In the genomic region with DNA sequence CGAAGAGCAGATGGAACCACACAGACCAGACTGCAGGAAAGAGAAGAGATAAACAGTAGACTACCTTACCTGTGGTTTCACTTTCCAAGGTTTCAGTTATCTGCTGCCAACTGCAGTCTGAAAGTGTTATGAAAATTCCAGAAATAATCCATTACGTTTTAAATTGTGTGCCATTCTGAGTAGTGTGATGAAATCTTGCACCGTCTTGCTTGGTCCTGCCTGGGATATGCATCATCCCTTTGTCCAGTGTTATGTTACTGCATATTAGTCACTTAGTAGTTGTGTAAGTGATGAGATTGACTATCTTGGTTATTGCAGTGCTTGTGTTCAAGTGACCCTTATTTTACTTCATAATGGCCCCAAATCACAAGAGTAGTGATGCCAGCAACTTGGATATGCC, we compare ENCODE assay signal across 18 cellular contexts. TPM values are rescaled to one million over a fixed set of nuclear protein-coding genes. Genes with fewer than 3 reads are reported as not detected.
DNase-seq lines count a peak whose midpoint lies in the region; ATAC-seq and TF ChIP-seq lines count a peak whose summit lies in the region.
"Had no signal": no experiment of that assay in that cellular context is flagged by ENCODE, and none has a peak within 500 bp of the region (broad histone marks: within the 10 kb centered on the region; RNA-seq: fewer than 3 reads in every experiment).

No MANE protein-coding gene starts in this region.

- H3K27ac ChIP-seq in brain microvascular endothelial cell (no peak overlapping the region), spleen (no peak overlapping the region)
- H3K27ac ChIP-seq: colonic mucosa had no signal

- no peaks in the 10 kb centered on the region for H3K4me1 ChIP-seq in spleen
- H3K4me1 ChIP-seq: colonic mucosa had no signal

- in situ Hi-C loops in brain microvascular endothelial cell (cut with HindIII; ENCODE audit: low pct_ligation_motif_present, low sequenced_read_pairs) = no loop called here

- H3K36me3 ChIP-seq in brain microvascular endothelial cell (replicated peaks) = no peaks in the 10 kb centered on the region
- no peaks in the 10 kb centered on the region for H3K36me3 ChIP-seq in spleen
- H3K36me3 ChIP-seq: colonic mucosa had no signal

- intact Hi-C loops in spleen (cut with DNase I; ENCODE audit: low total_unique reads) = no loop called here

- DNase-seq in AG09309 (ENCODE audit: low read depth) = peak; percentile 67
- DNase-seq in HPDE6-E6E7 (ENCODE audit: extremely low spot score) = peak; percentile 57
- peak; percentile 31 for DNase-seq in brain microvascular endothelial cell
- peak; percentile 28 for DNase-seq in fibroblast of the conjunctiva (ENCODE audit: low read depth)
- no peak for DNase-seq in hypothalamus (lab: John Stamatoyannopoulos, UW)
- DNase-seq in NCI-H1417 treated with DMSO at 0.1 percent for 48 hours (lab: John Stamatoyannopoulos, UW) = no peak
- no peak for DNase-seq in spleen
- DNase-seq: activated CD4-positive, alpha-beta T cell treated with anti-CD3 and anti-CD28 coated beads, Interleukin-2, amount 10 ng/mL, durations not matched to agents 7 days and 5 days; activated naive CD8-positive, alpha-beta T cell treated with anti-CD3 and anti-CD28 coated beads, Interleukin-2, amount 50 U/mL, for 24 hours; activated T-cell treated with anti-CD3 and anti-CD28 coated beads, Interleukin-2, amount 50 U/mL, for 4 hours; colonic mucosa; left ventricle myocardium superior; naive B cell; NCI-H146; NCI-H446; SK-N-SH; stimulated activated CD4-positive, alpha-beta T cell treated with anti-CD3 and anti-CD28 coated beads, Interleukin-12 subunit alpha, Interleukin-12 subunit beta, amount 100 ng/mL, for 4 hours had no signal

- no peaks in the 10 kb centered on the region for H3K27me3 ChIP-seq in brain microvascular endothelial cell (replicated peaks)
- H3K27me3 ChIP-seq in spleen (replicated peaks in 1 of 7) = no peaks in the 10 kb centered on the region
- H3K27me3 ChIP-seq: colonic mucosa had no signal

- no peak for TF ChIP-seq POLR2A in spleen (IDR thresholded peaks at IDR 0.05)

- H3K9me3 ChIP-seq in spleen = no peaks in the 10 kb centered on the region
- H3K9me3 ChIP-seq: colonic mucosa, SK-N-SH had no signal

- no peak for ATAC-seq in GM21423 (IDR thresholded peaks at IDR 0.05; ENCODE audit: unreplicated experiment)
- ATAC-seq: activated naive CD8-positive, alpha-beta T cell treated with anti-CD3 and anti-CD28 coated beads, Interleukin-2, amount 50 U/mL, for 24 hours; activated T-cell treated with anti-CD3 and anti-CD28 coated beads, Interleukin-2, amount 50 U/mL, for 4 hours; left ventricle myocardium superior had no signal

- 76 to 85% (median 83%) methylated on average over 3 of the region's 3 CpGs for WGBS in spleen, 5 donors

- no peak overlapping the region for H3K4me3 ChIP-seq in AG09309 (ENCODE audit: control insufficient read depth, low read depth, low read length)
- H3K4me3 ChIP-seq in brain microvascular endothelial cell (ENCODE audit: low read depth, low read length) = no peak overlapping the region
- H3K4me3 ChIP-seq in spleen = no peak overlapping the region
- H3K4me3 ChIP-seq: colonic mucosa had no signal

- no peak for TF ChIP-seq CTCF in AG09309 (IDR thresholded peaks at IDR 0.05; ENCODE audit: control insufficient read depth, insufficient read depth, low read depth, low read length, missing control alignments)
- no peak for TF ChIP-seq CTCF in brain microvascular endothelial cell (IDR thresholded peaks at IDR 0.05; ENCODE audit: low read depth, low read length, missing control alignments)
- no peak for TF ChIP-seq CTCF in spleen (IDR thresholded peaks at IDR 0.05 in 8 of 11, conservative IDR thresholded peaks at IDR 0.05 in 3 of 11)

RNA-seq across cellular contexts. Expression of a gene that starts 33.9 kb away (rescaled TPM):
- total RNA-seq in spleen = 1 to 10 TPM; 4.4 to 9.7 (median 6.2) TPM
- under 1 TPM; 0.20 to 0.67 (median 0.20) TPM for polyA plus RNA-seq in spleen

Comparison
In these comparisons a context has a peak if more than half of its experiments do, and no peak if none do; other contexts are left out.
1. DNase-seq: peak in AG09309 (single experiment), HPDE6-E6E7 (single experiment), brain microvascular endothelial cell (single experiment) and fibroblast of the conjunctiva (single experiment); none in hypothalamus (0 of 51), NCI-H1417 treated with DMSO at 0.1 percent for 48 hours (single experiment) and spleen (single experiment).